ENCODE assay signal across 20 cellular contexts in genomic region chr1:223667484-223668182, GRCh38. TPM values are rescaled to one million over a fixed set of nuclear protein-coding genes. Genes with fewer than 3 reads are reported as not detected.
DNase-seq lines count a peak whose midpoint lies in the region; ATAC-seq and TF ChIP-seq lines count a peak whose summit lies in the region.
"Had no signal": no experiment of that assay in that cellular context is flagged by ENCODE, and none has a peak within 500 bp of the region (broad histone marks: within the 10 kb centered on the region; RNA-seq: fewer than 3 reads in every experiment).

No MANE protein-coding gene starts in this region.

- no peaks in the 10 kb centered on the region for H3K79me2 ChIP-seq in hepatocyte

- no peak overlapping the region for H3K4me2 ChIP-seq in hepatocyte

- no peaks in the 10 kb centered on the region for H3K36me3 ChIP-seq in hepatocyte (replicated peaks; ENCODE audit: insufficient read depth, low read depth)
- H3K36me3 ChIP-seq: cardiac muscle cell, esophagus squamous epithelium, HAP-1, spleen had no signal

- no peak overlapping the region for H3K4me3 ChIP-seq in hepatocyte
- H3K4me3 ChIP-seq: cardiac muscle cell, esophagus squamous epithelium, HAP-1, spleen had no signal

- H3K9me2 ChIP-seq in hepatocyte (replicated peaks; ENCODE audit: insufficient read depth): no peaks in the 10 kb centered on the region

- H3K27ac ChIP-seq in hepatocyte: no peak overlapping the region
- H3K27ac ChIP-seq: cardiac muscle cell, esophagus squamous epithelium, spleen had no signal

- no peaks in the 10 kb centered on the region for H3K27me3 ChIP-seq in hepatocyte
- H3K27me3 ChIP-seq: cardiac muscle cell, esophagus squamous epithelium, spleen had no signal

- no peaks in the 10 kb centered on the region for H3K4me1 ChIP-seq in hepatocyte (ENCODE audit: insufficient read depth)
- H3K4me1 ChIP-seq: spleen had no signal

- TF ChIP-seq CTCF in hepatocyte (IDR thresholded peaks at IDR 0.05; ENCODE audit: poor library complexity): no peak

- no peaks in the 10 kb centered on the region for H3K9me3 ChIP-seq in hepatocyte (ENCODE audit: low read depth)
- H3K9me3 ChIP-seq: esophagus squamous epithelium, HAP-1, spleen had no signal

- H2AFZ ChIP-seq in hepatocyte: no peak overlapping the region

- DNase-seq in EH (ENCODE audit: low read depth) (peak; percentile 23), amniotic epithelial cell (ENCODE audit: low read depth) (peak; percentile 11), renal cortical epithelial cell (ENCODE audit: low read depth) (peak; percentile 64), mesenteric fat pad (ENCODE audit: low spot score) (no peak), hepatocyte (ENCODE audit: low spot score) (no peak)
- DNase-seq in stimulated activated CD8-positive, alpha-beta memory T cell treated with anti-CD3 and anti-CD28 coated beads, Interleukin-4, amount 100 ng/mL, for 48 hours: no peak
- DNase-seq: activated CD4-positive, alpha-beta T cell treated with anti-CD3 and anti-CD28 coated beads, Interleukin-2, amount 10 ng/mL, durations not matched to agents 24 days and 14 days; activated effector memory CD4-positive, alpha-beta T cell treated with anti-CD3 and anti-CD28 coated beads, Interleukin-2, amount 50 U/mL, for 16 hours; esophagus squamous epithelium; glutamatergic neuron; KBM-7; left ventricle myocardium superior; NCI-H1105 treated with DMSO at 0.1 percent for 48 hours; NCI-H510A treated with DMSO at 0.1 percent for 48 hours; SHP77 treated with DMSO at 0.1 percent for 48 hours; spleen; stimulated activated CD4-positive, alpha-beta T cell treated with anti-CD3 and anti-CD28 coated beads, Interleukin-4, amount 100 ng/mL, for 4 hours had no signal

- 95% methylated on average over 3 of the region's 3 CpGs for WGBS in hepatocyte (ENCODE audit: low lambda C conversion rate, missing lambda C conversion rate)

- peak; percentile 53 for ATAC-seq in HG03378 (IDR thresholded peaks at IDR 0.05; ENCODE audit: unreplicated experiment)
- ATAC-seq: left ventricle myocardium superior had no signal

- H4K20me1 ChIP-seq in hepatocyte (ENCODE audit: insufficient read depth, poor library complexity, severe bottlenecking): no peaks in the 10 kb centered on the region

RNA-seq across cellular contexts. Expression of gene CAPN8, which starts 2.1 kb away (rescaled TPM):
- total RNA-seq in renal cortical epithelial cell (0.05 TPM in 1 of 2 replicates, not detected in the other), mesenteric fat pad (not detected), hepatocyte (10.8 and 16.4 TPM in 2 replicates)
- polyA plus RNA-seq in hepatocyte: 18.0 and 28.6 TPM in 2 replicates
- total RNA-seq: activated CD4-positive, alpha-beta T cell treated with anti-CD3 and anti-CD28 coated beads, Interleukin-2, amount 10 ng/mL, durations not matched to agents 24 days and 14 days; cardiac muscle cell; left ventricle myocardium superior had no signal

RNA-seq across cellular contexts. Expression of gene CAPN2, which starts 44.7 kb away (rescaled TPM):
- total RNA-seq in renal cortical epithelial cell (300 and 425 TPM in 2 replicates), mesenteric fat pad (190 TPM), hepatocyte (123 and 147 TPM in 2 replicates)
- 161 and 162 TPM in 2 replicates for polyA plus RNA-seq in hepatocyte

Comparison
In these comparisons a context has a peak if more than half of its experiments do, and no peak if none do; other contexts are left out.
1. DNase-seq: peak in EH (single experiment), amniotic epithelial cell (single experiment) and renal cortical epithelial cell (single experiment); none in mesenteric fat pad (single experiment), hepatocyte (single experiment) and stimulated activated CD8-positive, alpha-beta memory T cell treated with anti-CD3 and anti-CD28 coated beads, Interleukin-4, amount 100 ng/mL, for 48 hours (single experiment).
2. RNA of gene CAPN8, which starts 2.1 kb away (total RNA-seq): 10.8 to 16.4 TPM in hepatocyte; not detected in mesenteric fat pad (single experiment) and 0.05 TPM in renal cortical epithelial cell; every median in the first group is over 10 times any median in the second.